In the genomic region with DNA sequence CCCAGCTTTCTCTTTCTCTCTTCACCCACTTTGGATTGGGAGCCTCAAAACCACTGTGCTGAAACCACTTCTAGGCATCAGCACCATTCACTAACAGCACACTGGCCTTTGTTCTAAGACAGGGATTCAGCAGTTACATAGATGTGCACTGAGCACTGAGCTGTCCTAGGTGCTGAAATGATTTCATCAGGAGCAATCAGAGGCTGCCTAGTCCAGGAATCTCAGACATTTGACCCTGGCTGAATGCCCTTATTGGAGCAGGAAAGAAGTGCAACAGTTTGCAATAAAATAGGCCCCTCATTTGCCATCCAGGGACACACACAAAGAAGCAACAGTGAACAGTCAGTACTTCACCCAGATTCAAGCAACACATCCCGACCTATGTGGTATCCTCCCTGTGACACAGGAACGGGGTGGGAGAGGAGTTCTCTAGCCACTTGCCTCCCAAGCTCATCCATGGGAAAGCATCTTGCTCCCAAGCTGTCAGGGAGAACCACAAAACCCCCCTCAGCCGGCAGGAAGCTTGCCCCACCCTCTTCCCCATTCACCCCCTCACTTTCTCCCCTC, we compare ENCODE assay signal across 1 cellular context.
TF ChIP-seq lines count a peak whose summit lies in the region.

No MANE protein-coding gene starts in this region.

TF ChIP-seq in HepG2, 621 proteins besides CTCF, POLR2A, EP300 and RAD21 (continued from another document and continues in another):
- TF ChIP-seq, protein P1, sequence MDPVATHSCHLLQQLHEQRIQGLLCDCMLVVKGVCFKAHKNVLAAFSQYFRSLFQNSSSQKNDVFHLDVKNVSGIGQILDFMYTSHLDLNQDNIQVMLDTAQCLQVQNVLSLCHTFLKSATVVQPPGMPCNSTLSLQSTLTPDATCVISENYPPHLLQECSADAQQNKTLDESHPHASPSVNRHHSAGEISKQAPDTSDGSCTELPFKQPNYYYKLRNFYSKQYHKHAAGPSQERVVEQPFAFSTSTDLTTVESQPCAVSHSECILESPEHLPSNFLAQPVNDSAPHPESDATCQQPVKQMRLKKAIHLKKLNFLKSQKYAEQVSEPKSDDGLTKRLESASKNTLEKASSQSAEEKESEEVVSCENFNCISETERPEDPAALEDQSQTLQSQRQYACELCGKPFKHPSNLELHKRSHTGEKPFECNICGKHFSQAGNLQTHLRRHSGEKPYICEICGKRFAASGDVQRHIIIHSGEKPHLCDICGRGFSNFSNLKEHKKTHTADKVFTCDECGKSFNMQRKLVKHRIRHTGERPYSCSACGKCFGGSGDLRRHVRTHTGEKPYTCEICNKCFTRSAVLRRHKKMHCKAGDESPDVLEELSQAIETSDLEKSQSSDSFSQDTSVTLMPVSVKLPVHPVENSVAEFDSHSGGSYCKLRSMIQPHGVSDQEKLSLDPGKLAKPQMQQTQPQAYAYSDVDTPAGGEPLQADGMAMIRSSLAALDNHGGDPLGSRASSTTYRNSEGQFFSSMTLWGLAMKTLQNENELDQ (CRISPR knock-in tag; IDR thresholded peaks at IDR 0.05; ENCODE audit: borderline replicate concordance): peak; percentile 98
- TF ChIP-seq ETV6 (CRISPR knock-in tag; conservative IDR thresholded peaks at IDR 0.05): peak; percentile 88
- peak; percentile 75; the same call in 1 of the 2 replicates for TF ChIP-seq GPN1 (CRISPR knock-in tag; IDR thresholded peaks at IDR 0.05; ENCODE audit: borderline replicate concordance)
- TF ChIP-seq ZNF207 (IDR thresholded peaks at IDR 0.05; ENCODE audit: borderline replicate concordance): no peak
- 0 out of 2 replicates have a peak, but pooled peaks have one; percentile 50 for TF ChIP-seq ESRRA (CRISPR knock-in tag; IDR thresholded peaks at IDR 0.05; ENCODE audit: low read depth)
- peak; percentile 91; the same call in 1 of the 2 replicates for TF ChIP-seq ZNF724P (CRISPR knock-in tag; IDR thresholded peaks at IDR 0.05; ENCODE audit: borderline replicate concordance)
- peak; percentile 59 for TF ChIP-seq NR2C2 (CRISPR knock-in tag; IDR thresholded peaks at IDR 0.05; ENCODE audit: borderline replicate concordance)
- TF ChIP-seq, protein P2, sequence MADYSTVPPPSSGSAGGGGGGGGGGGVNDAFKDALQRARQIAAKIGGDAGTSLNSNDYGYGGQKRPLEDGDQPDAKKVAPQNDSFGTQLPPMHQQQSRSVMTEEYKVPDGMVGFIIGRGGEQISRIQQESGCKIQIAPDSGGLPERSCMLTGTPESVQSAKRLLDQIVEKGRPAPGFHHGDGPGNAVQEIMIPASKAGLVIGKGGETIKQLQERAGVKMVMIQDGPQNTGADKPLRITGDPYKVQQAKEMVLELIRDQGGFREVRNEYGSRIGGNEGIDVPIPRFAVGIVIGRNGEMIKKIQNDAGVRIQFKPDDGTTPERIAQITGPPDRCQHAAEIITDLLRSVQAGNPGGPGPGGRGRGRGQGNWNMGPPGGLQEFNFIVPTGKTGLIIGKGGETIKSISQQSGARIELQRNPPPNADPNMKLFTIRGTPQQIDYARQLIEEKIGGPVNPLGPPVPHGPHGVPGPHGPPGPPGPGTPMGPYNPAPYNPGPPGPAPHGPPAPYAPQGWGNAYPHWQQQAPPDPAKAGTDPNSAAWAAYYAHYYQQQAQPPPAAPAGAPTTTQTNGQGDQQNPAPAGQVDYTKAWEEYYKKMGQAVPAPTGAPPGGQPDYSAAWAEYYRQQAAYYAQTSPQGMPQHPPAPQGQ (CRISPR knock-in tag; IDR thresholded peaks at IDR 0.05; ENCODE audit: borderline replicate concordance): no peak
- TF ChIP-seq CENPT (CRISPR knock-in tag; IDR thresholded peaks at IDR 0.05; ENCODE audit: low read depth): no peak
- no peak for TF ChIP-seq DNMT1 (CRISPR knock-in tag; IDR thresholded peaks at IDR 0.05)
- TF ChIP-seq, protein P3, sequence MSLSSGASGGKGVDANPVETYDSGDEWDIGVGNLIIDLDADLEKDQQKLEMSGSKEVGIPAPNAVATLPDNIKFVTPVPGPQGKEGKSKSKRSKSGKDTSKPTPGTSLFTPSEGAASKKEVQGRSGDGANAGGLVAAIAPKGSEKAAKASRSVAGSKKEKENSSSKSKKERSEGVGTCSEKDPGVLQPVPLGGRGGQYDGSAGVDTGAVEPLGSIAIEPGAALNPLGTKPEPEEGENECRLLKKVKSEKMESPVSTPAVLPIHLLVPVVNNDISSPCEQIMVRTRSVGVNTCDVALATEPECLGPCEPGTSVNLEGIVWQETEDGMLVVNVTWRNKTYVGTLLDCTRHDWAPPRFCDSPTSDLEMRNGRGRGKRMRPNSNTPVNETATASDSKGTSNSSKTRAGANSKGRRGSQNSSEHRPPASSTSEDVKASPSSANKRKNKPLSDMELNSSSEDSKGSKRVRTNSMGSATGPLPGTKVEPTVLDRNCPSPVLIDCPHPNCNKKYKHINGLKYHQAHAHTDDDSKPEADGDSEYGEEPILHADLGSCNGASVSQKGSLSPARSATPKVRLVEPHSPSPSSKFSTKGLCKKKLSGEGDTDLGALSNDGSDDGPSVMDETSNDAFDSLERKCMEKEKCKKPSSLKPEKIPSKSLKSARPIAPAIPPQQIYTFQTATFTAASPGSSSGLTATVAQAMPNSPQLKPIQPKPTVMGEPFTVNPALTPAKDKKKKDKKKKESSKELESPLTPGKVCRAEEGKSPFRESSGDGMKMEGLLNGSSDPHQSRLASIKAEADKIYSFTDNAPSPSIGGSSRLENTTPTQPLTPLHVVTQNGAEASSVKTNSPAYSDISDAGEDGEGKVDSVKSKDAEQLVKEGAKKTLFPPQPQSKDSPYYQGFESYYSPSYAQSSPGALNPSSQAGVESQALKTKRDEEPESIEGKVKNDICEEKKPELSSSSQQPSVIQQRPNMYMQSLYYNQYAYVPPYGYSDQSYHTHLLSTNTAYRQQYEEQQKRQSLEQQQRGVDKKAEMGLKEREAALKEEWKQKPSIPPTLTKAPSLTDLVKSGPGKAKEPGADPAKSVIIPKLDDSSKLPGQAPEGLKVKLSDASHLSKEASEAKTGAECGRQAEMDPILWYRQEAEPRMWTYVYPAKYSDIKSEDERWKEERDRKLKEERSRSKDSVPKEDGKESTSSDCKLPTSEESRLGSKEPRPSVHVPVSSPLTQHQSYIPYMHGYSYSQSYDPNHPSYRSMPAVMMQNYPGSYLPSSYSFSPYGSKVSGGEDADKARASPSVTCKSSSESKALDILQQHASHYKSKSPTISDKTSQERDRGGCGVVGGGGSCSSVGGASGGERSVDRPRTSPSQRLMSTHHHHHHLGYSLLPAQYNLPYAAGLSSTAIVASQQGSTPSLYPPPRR (CRISPR knock-in tag; IDR thresholded peaks at IDR 0.05; ENCODE audit: borderline replicate concordance): no peak
- no peak for TF ChIP-seq SALL2 (CRISPR knock-in tag; IDR thresholded peaks at IDR 0.05)
- TF ChIP-seq ZSCAN12 (CRISPR knock-in tag; IDR thresholded peaks at IDR 0.05): peak; percentile 92
- peak; percentile 95; the same call in 1 of the 2 replicates for TF ChIP-seq KDM4B (CRISPR knock-in tag; IDR thresholded peaks at IDR 0.05)
- peak; percentile 86; the same call in 1 of the 2 replicates for TF ChIP-seq TP53 (CRISPR knock-in tag; conservative IDR thresholded peaks at IDR 0.05)
- peak; percentile 61; the same call in 1 of the 2 replicates for TF ChIP-seq HMG20A (CRISPR knock-in tag; IDR thresholded peaks at IDR 0.05; ENCODE audit: borderline replicate concordance)
- TF ChIP-seq ZBTB7A (CRISPR knock-in tag; IDR thresholded peaks at IDR 0.05): peak; percentile 65; the same call in 1 of the 2 replicates
- TF ChIP-seq REXO4 (CRISPR knock-in tag; IDR thresholded peaks at IDR 0.05; ENCODE audit: borderline replicate concordance): no peak
- peak; percentile 41 for TF ChIP-seq TBL1XR1 (IDR thresholded peaks at IDR 0.05; ENCODE audit: borderline replicate concordance, low read length, partially characterized antibody)
- TF ChIP-seq, protein P4, sequence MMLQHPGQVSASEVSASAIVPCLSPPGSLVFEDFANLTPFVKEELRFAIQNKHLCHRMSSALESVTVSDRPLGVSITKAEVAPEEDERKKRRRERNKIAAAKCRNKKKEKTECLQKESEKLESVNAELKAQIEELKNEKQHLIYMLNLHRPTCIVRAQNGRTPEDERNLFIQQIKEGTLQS (CRISPR knock-in tag; IDR thresholded peaks at IDR 0.05): peak; percentile 83
- no peak for TF ChIP-seq NCOA5 (CRISPR knock-in tag; IDR thresholded peaks at IDR 0.05)
- no peak for TF ChIP-seq ZNF746 (CRISPR knock-in tag; IDR thresholded peaks at IDR 0.05)
- TF ChIP-seq, protein P5, sequence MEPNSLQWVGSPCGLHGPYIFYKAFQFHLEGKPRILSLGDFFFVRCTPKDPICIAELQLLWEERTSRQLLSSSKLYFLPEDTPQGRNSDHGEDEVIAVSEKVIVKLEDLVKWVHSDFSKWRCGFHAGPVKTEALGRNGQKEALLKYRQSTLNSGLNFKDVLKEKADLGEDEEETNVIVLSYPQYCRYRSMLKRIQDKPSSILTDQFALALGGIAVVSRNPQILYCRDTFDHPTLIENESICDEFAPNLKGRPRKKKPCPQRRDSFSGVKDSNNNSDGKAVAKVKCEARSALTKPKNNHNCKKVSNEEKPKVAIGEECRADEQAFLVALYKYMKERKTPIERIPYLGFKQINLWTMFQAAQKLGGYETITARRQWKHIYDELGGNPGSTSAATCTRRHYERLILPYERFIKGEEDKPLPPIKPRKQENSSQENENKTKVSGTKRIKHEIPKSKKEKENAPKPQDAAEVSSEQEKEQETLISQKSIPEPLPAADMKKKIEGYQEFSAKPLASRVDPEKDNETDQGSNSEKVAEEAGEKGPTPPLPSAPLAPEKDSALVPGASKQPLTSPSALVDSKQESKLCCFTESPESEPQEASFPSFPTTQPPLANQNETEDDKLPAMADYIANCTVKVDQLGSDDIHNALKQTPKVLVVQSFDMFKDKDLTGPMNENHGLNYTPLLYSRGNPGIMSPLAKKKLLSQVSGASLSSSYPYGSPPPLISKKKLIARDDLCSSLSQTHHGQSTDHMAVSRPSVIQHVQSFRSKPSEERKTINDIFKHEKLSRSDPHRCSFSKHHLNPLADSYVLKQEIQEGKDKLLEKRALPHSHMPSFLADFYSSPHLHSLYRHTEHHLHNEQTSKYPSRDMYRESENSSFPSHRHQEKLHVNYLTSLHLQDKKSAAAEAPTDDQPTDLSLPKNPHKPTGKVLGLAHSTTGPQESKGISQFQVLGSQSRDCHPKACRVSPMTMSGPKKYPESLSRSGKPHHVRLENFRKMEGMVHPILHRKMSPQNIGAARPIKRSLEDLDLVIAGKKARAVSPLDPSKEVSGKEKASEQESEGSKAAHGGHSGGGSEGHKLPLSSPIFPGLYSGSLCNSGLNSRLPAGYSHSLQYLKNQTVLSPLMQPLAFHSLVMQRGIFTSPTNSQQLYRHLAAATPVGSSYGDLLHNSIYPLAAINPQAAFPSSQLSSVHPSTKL (CRISPR knock-in tag; IDR thresholded peaks at IDR 0.05): peak; percentile 79
- TF ChIP-seq, protein P6, sequence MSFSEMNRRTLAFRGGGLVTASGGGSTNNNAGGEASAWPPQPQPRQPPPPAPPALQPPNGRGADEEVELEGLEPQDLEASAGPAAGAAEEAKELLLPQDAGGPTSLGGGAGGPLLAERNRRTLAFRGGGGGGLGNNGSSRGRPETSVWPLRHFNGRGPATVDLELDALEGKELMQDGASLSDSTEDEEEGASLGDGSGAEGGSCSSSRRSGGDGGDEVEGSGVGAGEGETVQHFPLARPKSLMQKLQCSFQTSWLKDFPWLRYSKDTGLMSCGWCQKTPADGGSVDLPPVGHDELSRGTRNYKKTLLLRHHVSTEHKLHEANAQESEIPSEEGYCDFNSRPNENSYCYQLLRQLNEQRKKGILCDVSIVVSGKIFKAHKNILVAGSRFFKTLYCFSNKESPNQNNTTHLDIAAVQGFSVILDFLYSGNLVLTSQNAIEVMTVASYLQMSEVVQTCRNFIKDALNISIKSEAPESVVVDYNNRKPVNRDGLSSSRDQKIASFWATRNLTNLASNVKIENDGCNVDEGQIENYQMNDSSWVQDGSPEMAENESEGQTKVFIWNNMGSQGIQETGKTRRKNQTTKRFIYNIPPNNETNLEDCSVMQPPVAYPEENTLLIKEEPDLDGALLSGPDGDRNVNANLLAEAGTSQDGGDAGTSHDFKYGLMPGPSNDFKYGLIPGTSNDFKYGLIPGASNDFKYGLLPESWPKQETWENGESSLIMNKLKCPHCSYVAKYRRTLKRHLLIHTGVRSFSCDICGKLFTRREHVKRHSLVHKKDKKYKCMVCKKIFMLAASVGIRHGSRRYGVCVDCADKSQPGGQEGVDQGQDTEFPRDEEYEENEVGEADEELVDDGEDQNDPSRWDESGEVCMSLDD (CRISPR knock-in tag; IDR thresholded peaks at IDR 0.05; ENCODE audit: borderline replicate concordance): peak; percentile 84; the same call in 1 of the 2 replicates
- peak; percentile 98 for TF ChIP-seq ZFP36L2 (CRISPR knock-in tag; IDR thresholded peaks at IDR 0.05)
- TF ChIP-seq NR2F6 (IDR thresholded peaks at IDR 0.05): 0 out of 2 replicates have a peak, but pooled peaks have one; percentile 14
- peak; percentile 77 for TF ChIP-seq NR2F6 (CRISPR knock-in tag; IDR thresholded peaks at IDR 0.05)
- peak; percentile 69 for TF ChIP-seq PITX1 (CRISPR knock-in tag; IDR thresholded peaks at IDR 0.05)
- TF ChIP-seq, protein P7, sequence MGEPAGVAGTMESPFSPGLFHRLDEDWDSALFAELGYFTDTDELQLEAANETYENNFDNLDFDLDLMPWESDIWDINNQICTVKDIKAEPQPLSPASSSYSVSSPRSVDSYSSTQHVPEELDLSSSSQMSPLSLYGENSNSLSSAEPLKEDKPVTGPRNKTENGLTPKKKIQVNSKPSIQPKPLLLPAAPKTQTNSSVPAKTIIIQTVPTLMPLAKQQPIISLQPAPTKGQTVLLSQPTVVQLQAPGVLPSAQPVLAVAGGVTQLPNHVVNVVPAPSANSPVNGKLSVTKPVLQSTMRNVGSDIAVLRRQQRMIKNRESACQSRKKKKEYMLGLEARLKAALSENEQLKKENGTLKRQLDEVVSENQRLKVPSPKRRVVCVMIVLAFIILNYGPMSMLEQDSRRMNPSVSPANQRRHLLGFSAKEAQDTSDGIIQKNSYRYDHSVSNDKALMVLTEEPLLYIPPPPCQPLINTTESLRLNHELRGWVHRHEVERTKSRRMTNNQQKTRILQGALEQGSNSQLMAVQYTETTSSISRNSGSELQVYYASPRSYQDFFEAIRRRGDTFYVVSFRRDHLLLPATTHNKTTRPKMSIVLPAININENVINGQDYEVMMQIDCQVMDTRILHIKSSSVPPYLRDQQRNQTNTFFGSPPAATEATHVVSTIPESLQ (CRISPR knock-in tag; conservative IDR thresholded peaks at IDR 0.05): peak; percentile 97; the same call in 1 of the 2 replicates
- peak; percentile 99 for TF ChIP-seq KLF11 (CRISPR knock-in tag; IDR thresholded peaks at IDR 0.05)
- peak; percentile 75; the same call in 1 of the 2 replicates for TF ChIP-seq PPARG (CRISPR knock-in tag; conservative IDR thresholded peaks at IDR 0.05)
- no peak for TF ChIP-seq MATR3 (CRISPR knock-in tag; IDR thresholded peaks at IDR 0.05)
- peak; percentile 98 for TF ChIP-seq BRCA1 (CRISPR knock-in tag; IDR thresholded peaks at IDR 0.05)
- peak; percentile 90 for TF ChIP-seq HMG20B (CRISPR knock-in tag; conservative IDR thresholded peaks at IDR 0.05)
- TF ChIP-seq, protein P8, sequence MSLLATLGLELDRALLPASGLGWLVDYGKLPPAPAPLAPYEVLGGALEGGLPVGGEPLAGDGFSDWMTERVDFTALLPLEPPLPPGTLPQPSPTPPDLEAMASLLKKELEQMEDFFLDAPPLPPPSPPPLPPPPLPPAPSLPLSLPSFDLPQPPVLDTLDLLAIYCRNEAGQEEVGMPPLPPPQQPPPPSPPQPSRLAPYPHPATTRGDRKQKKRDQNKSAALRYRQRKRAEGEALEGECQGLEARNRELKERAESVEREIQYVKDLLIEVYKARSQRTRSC (CRISPR knock-in tag; IDR thresholded peaks at IDR 0.05; ENCODE audit: low read depth): 0 out of 2 replicates have a peak, but pooled peaks have one; percentile 84
- peak; percentile 42; the same call in 1 of the 2 replicates for TF ChIP-seq SP5 (CRISPR knock-in tag; IDR thresholded peaks at IDR 0.05; ENCODE audit: borderline replicate concordance, low read depth)
